In genomic region chr6:161139766-161140553, GRCh38 we compare ENCODE assay signal across 13 cellular contexts.
DNase-seq lines count a peak whose midpoint lies in the region; ATAC-seq and TF ChIP-seq lines count a peak whose summit lies in the region.
"Had no signal": no experiment of that assay in that cellular context is flagged by ENCODE, and none has a peak within 500 bp of the region (broad histone marks: within the 10 kb centered on the region; RNA-seq: fewer than 3 reads in every experiment).

No MANE protein-coding gene starts in this region.

- no peak overlapping the region for H3K4me3 ChIP-seq in stomach
- H3K4me3 ChIP-seq in naive thymus-derived CD4-positive, alpha-beta T cell (ENCODE audit: low read length): no peak overlapping the region
- H3K4me3 ChIP-seq: spleen had no signal

- H3K27me3 Mint-ChIP-seq in activated CD4-positive, alpha-beta memory T cell treated with anti-CD3 and anti-CD28 coated beads, Interleukin-2, amount 10 ng/mL, durations not matched to agents 7 days and 5 days: no peaks in the 10 kb centered on the region
- no peaks in the 10 kb centered on the region for H3K27me3 Mint-ChIP-seq in activated CD4-positive, alpha-beta memory T cell treated with anti-CD3 and anti-CD28 coated beads for 36 hours
- no peaks in the 10 kb centered on the region for H3K27me3 Mint-ChIP-seq in naive thymus-derived CD4-positive, alpha-beta T cell

- no peaks in the 10 kb centered on the region for H3K4me1 Mint-ChIP-seq in activated CD4-positive, alpha-beta memory T cell treated with anti-CD3 and anti-CD28 coated beads, Interleukin-2, amount 10 ng/mL, durations not matched to agents 7 days and 5 days
- no peaks in the 10 kb centered on the region for H3K4me1 Mint-ChIP-seq in activated CD4-positive, alpha-beta memory T cell treated with anti-CD3 and anti-CD28 coated beads for 36 hours (ENCODE audit: low read depth)
- peaks cover 0 to 1% (median 0%) of the 10 kb centered on the region in 7 donors for H3K4me1 Mint-ChIP-seq in naive thymus-derived CD4-positive, alpha-beta T cell

- H3K4me3 Mint-ChIP-seq in activated CD4-positive, alpha-beta memory T cell treated with anti-CD3 and anti-CD28 coated beads, Interleukin-2, amount 10 ng/mL, durations not matched to agents 7 days and 5 days: no peak overlapping the region
- no peak overlapping the region for H3K4me3 Mint-ChIP-seq in activated CD4-positive, alpha-beta memory T cell treated with anti-CD3 and anti-CD28 coated beads for 36 hours
- no peak overlapping the region for H3K4me3 Mint-ChIP-seq in naive thymus-derived CD4-positive, alpha-beta T cell
- H3K4me3 Mint-ChIP-seq: activated T-helper 1 cell treated with anti-CD3 and anti-CD28 coated beads, Interleukin-12 subunit alpha, Interleukin-12 subunit beta, Interleukin-2, Interleukin-4 antibody, amounts not matched to agents 30 ng/mL and 10 ng/mL and 1 ng/mL, durations not matched to agents 14 hours and 24 hours and 36 hours; T-helper 2 cell treated with Interferon-gamma antibody and Interleukin-4, amounts not matched to agents 5 μg/mL and 100 μg/mL, for 36 hours had no signal

- no peaks in the 10 kb centered on the region for H3K9me3 Mint-ChIP-seq in activated CD4-positive, alpha-beta memory T cell treated with anti-CD3 and anti-CD28 coated beads, Interleukin-2, amount 10 ng/mL, durations not matched to agents 7 days and 5 days
- H3K9me3 Mint-ChIP-seq in activated CD4-positive, alpha-beta memory T cell treated with anti-CD3 and anti-CD28 coated beads for 36 hours: no peaks in the 10 kb centered on the region
- no peaks in the 10 kb centered on the region for H3K9me3 Mint-ChIP-seq in naive thymus-derived CD4-positive, alpha-beta T cell
- H3K9me3 Mint-ChIP-seq: activated T-helper 1 cell treated with anti-CD3 and anti-CD28 coated beads, Interleukin-12 subunit alpha, Interleukin-12 subunit beta, Interleukin-2, Interleukin-4 antibody, amounts not matched to agents 30 ng/mL and 10 ng/mL and 1 ng/mL, durations not matched to agents 14 hours and 24 hours and 36 hours; T-helper 2 cell treated with Interferon-gamma antibody and Interleukin-4, amounts not matched to agents 5 μg/mL and 100 μg/mL, for 36 hours had no signal

- H3K36me3 ChIP-seq in stomach: peaks cover 0 to 41% (median 29%) of the 10 kb centered on the region in 4 donors
- no peaks in the 10 kb centered on the region for H3K36me3 ChIP-seq in naive thymus-derived CD4-positive, alpha-beta T cell (ENCODE audit: control insufficient read depth in 2 of 3, insufficient read depth in 3 of 3, low read length in 3 of 3)

- CTCF ChIA-PET in activated CD4-positive, alpha-beta memory T cell treated with anti-CD3 and anti-CD28 coated beads, Interleukin-2, amount 10 ng/mL, durations not matched to agents 7 days and 5 days (lab: Charles Lee): interaction anchor here (1.2 kb wide), 1 partner anchor 231 kb away, joined by 3 read pairs; no protein-coding TSS in a partner anchor
- CTCF ChIA-PET in activated CD4-positive, alpha-beta memory T cell treated with anti-CD3 and anti-CD28 coated beads for 36 hours (lab: Charles Lee): interaction anchor here (1.0 kb wide), 1 partner anchor 234 kb away, joined by 3 read pairs; no protein-coding TSS in a partner anchor
- CTCF ChIA-PET in RWPE1 (lab: Yijun Ruan, JAX): interaction anchor here (0.6 to 0.9 kb wide), 2 partner anchors 233 to 234 kb away, joined by 3 read pairs; no protein-coding TSS in a partner anchor
- CTCF ChIA-PET in naive thymus-derived CD4-positive, alpha-beta T cell (lab: Charles Lee): no interaction called here

- H3K27ac ChIP-seq in RWPE1: peak overlapping the region; percentile 22
- H3K27ac ChIP-seq in stomach: no peak overlapping the region
- no peak overlapping the region for H3K27ac ChIP-seq in naive thymus-derived CD4-positive, alpha-beta T cell (ENCODE audit: low read depth, low read length)
- H3K27ac ChIP-seq: spleen had no signal

- H3K27me3 ChIP-seq in stomach: no peaks in the 10 kb centered on the region
- no peaks in the 10 kb centered on the region for H3K27me3 ChIP-seq in naive thymus-derived CD4-positive, alpha-beta T cell (ENCODE audit: control insufficient read depth in 2 of 2, insufficient read depth in 2 of 2, low read length in 2 of 2)
- H3K27me3 ChIP-seq: spleen had no signal

- H3K27ac Mint-ChIP-seq in activated CD4-positive, alpha-beta memory T cell treated with anti-CD3 and anti-CD28 coated beads, Interleukin-2, amount 10 ng/mL, durations not matched to agents 7 days and 5 days: no peak overlapping the region
- H3K27ac Mint-ChIP-seq in activated CD4-positive, alpha-beta memory T cell treated with anti-CD3 and anti-CD28 coated beads for 36 hours: no peak overlapping the region
- H3K27ac Mint-ChIP-seq in naive thymus-derived CD4-positive, alpha-beta T cell: no peak overlapping the region
- H3K27ac Mint-ChIP-seq: activated T-helper 1 cell treated with anti-CD3 and anti-CD28 coated beads, Interleukin-12 subunit alpha, Interleukin-12 subunit beta, Interleukin-2, Interleukin-4 antibody, amounts not matched to agents 30 ng/mL and 10 ng/mL and 1 ng/mL, durations not matched to agents 14 hours and 24 hours and 36 hours; T-helper 2 cell treated with Interferon-gamma antibody and Interleukin-4, amounts not matched to agents 5 μg/mL and 100 μg/mL, for 36 hours had no signal

- H3K4me1 ChIP-seq in stomach: peaks cover 0 to 13% (median 0%) of the 10 kb centered on the region in 4 donors
- no peaks in the 10 kb centered on the region for H3K4me1 ChIP-seq in naive thymus-derived CD4-positive, alpha-beta T cell (ENCODE audit: control insufficient read depth in 2 of 2, insufficient read depth in 2 of 2, low read length in 2 of 2)

- no peaks in the 10 kb centered on the region for H3K9me3 ChIP-seq in stomach
- no peaks in the 10 kb centered on the region for H3K9me3 ChIP-seq in naive thymus-derived CD4-positive, alpha-beta T cell (ENCODE audit: control insufficient read depth in 2 of 3, low read length in 3 of 3)
- H3K9me3 ChIP-seq: spleen had no signal

- no peak for ATAC-seq in naive thymus-derived CD4-positive, alpha-beta T cell

- 86 to 88% (median 87%) methylated on average over 19 to 28 of the region's 28 CpGs for WGBS in stomach, 5 donors

- intact Hi-C loops in activated CD4-positive, alpha-beta memory T cell treated with anti-CD3 and anti-CD28 coated beads for 36 hours (cut with micrococcal nuclease): no loop called here
- intact Hi-C loops in cardiac septum (cut with DNase I): no loop called here
- intact Hi-C loops in stomach (cut with DNase I; ENCODE audit: low total_unique reads): no loop called here
- intact Hi-C loops in naive thymus-derived CD4-positive, alpha-beta T cell (cut with micrococcal nuclease): no loop called here

- POLR2A ChIA-PET in activated CD4-positive, alpha-beta memory T cell treated with anti-CD3 and anti-CD28 coated beads, Interleukin-2, amount 10 ng/mL, durations not matched to agents 7 days and 5 days (lab: Charles Lee): interaction anchor here (1.1 kb wide), 1 partner anchor 12 kb away, joined by 3 read pairs; no protein-coding TSS in a partner anchor
- POLR2A ChIA-PET in activated CD4-positive, alpha-beta memory T cell treated with anti-CD3 and anti-CD28 coated beads for 36 hours (lab: Charles Lee): no interaction called here
- POLR2A ChIA-PET in RWPE1 (lab: Yijun Ruan, JAX; ENCODE audit: low non-redundant PET): no interaction called here
- POLR2A ChIA-PET in naive thymus-derived CD4-positive, alpha-beta T cell (lab: Charles Lee): no interaction called here

- peak; percentile 14 for DNase-seq in activated CD4-positive, alpha-beta memory T cell treated with anti-CD3 and anti-CD28 coated beads, Interleukin-2, amount 10 ng/mL, durations not matched to agents 7 days and 5 days
- no peak for DNase-seq in activated CD4-positive, alpha-beta memory T cell treated with anti-CD3 and anti-CD28 coated beads for 36 hours
- no peak for DNase-seq in RWPE1 (ENCODE audit: low spot score)
- peak; percentile 74 for DNase-seq in cardiac septum (ENCODE audit: low spot score)
- peak; percentile 53 for DNase-seq in stomach
- DNase-seq in inferior parietal cortex (ENCODE audit: extremely low spot score): no peak
- DNase-seq in GM19238 (ENCODE audit: insufficient read length, low spot score): no peak
- no peak for DNase-seq in naive thymus-derived CD4-positive, alpha-beta T cell
- DNase-seq: ACHN, NCI-H774, spleen had no signal

- TF ChIP-seq POLR2A in stomach (IDR thresholded peaks at IDR 0.05): no peak

- H3K36me3 Mint-ChIP-seq in activated CD4-positive, alpha-beta memory T cell treated with anti-CD3 and anti-CD28 coated beads, Interleukin-2, amount 10 ng/mL, durations not matched to agents 7 days and 5 days (ENCODE audit: low read depth): peaks cover 24% of the 10 kb centered on the region
- peaks cover 4% of the 10 kb centered on the region for H3K36me3 Mint-ChIP-seq in activated CD4-positive, alpha-beta memory T cell treated with anti-CD3 and anti-CD28 coated beads for 36 hours
- H3K36me3 Mint-ChIP-seq in naive thymus-derived CD4-positive, alpha-beta T cell: peaks cover 0 to 26% (median 3%) of the 10 kb centered on the region in 5 donors

- no peak for TF ChIP-seq EP300 in stomach (IDR thresholded peaks at IDR 0.05)

- TF ChIP-seq CTCF in RWPE1 (conservative IDR thresholded peaks at IDR 0.05; ENCODE audit: low read depth) (no peak), stomach (IDR thresholded peaks at IDR 0.05) (peak in 1 of 7 experiments; percentile 54)

Comparison
In these comparisons a context has a peak if more than half of its experiments do, and no peak if none do; other contexts are left out.
1. DNase-seq: peak in activated CD4-positive, alpha-beta memory T cell treated with anti-CD3 and anti-CD28 coated beads, Interleukin-2, amount 10 ng/mL, durations not matched to agents 7 days and 5 days (single experiment), cardiac septum (single experiment) and stomach (single experiment); none in activated CD4-positive, alpha-beta memory T cell treated with anti-CD3 and anti-CD28 coated beads for 36 hours (single experiment), RWPE1 (single experiment), inferior parietal cortex (single experiment), GM19238 (single experiment) and naive thymus-derived CD4-positive, alpha-beta T cell (0 of 9).